Comparison of ENCODE assay signal across 22 cellular contexts in genomic region chr5:22549876-22550671, GRCh38.
DNase-seq lines count a peak whose midpoint lies in the region; ATAC-seq and TF ChIP-seq lines count a peak whose summit lies in the region.
"Had no signal": no experiment of that assay in that cellular context is flagged by ENCODE, and none has a peak within 500 bp of the region (broad histone marks: within the 10 kb centered on the region; RNA-seq: fewer than 3 reads in every experiment).

No MANE protein-coding gene starts in this region.

- H2BK15ac ChIP-seq in neuronal stem cell (ENCODE audit: low read length): no peak overlapping the region

- H2BK5ac ChIP-seq in neuronal stem cell (ENCODE audit: low read length) (no peak overlapping the region), trophoblast cell (ENCODE audit: low read depth, low read length, poor library complexity) (no peak overlapping the region)

- H3K27ac ChIP-seq in OCI-LY3 (ENCODE audit: low read length) (0 out of 2 replicates have a peak overlapping the region, but pooled peaks have one; percentile 19), neuronal stem cell (replicated peaks; ENCODE audit: low read length) (no peak overlapping the region), trophoblast cell (ENCODE audit: low read depth, low read length) (no peak overlapping the region), Peyer's patch (no peak overlapping the region), upper lobe of right lung (no peak overlapping the region)
- H3K27ac ChIP-seq: KMS-11 had no signal

- H2AFZ ChIP-seq in OCI-LY3 (ENCODE audit: low read depth, low read length) (no peak overlapping the region), neuronal stem cell (ENCODE audit: low read length) (peak overlapping the region; percentile 46), trophoblast cell (ENCODE audit: insufficient read depth, low read length, poor library complexity) (no peak overlapping the region)
- H2AFZ ChIP-seq: GM23338 had no signal

- H3K27me3 ChIP-seq in OCI-LY3 (ENCODE audit: low read depth, low read length): no peaks in the 10 kb centered on the region
- H3K27me3 ChIP-seq in neuronal stem cell (ENCODE audit: control insufficient read depth in 3 of 3, insufficient read depth in 3 of 3, low read depth in 1 of 3, low read length in 3 of 3): no peaks in the 10 kb centered on the region
- H3K27me3 ChIP-seq in trophoblast cell (ENCODE audit: insufficient read depth, low read length): no peaks in the 10 kb centered on the region
- H3K27me3 ChIP-seq in Peyer's patch: no peaks in the 10 kb centered on the region
- H3K27me3 ChIP-seq in upper lobe of right lung: no peaks in the 10 kb centered on the region
- H3K27me3 ChIP-seq: BE2C had no signal

- ATAC-seq in GM18870 (IDR thresholded peaks at IDR 0.05; ENCODE audit: unreplicated experiment) (peak; percentile 51), HG02852 (IDR thresholded peaks at IDR 0.05; ENCODE audit: unreplicated experiment) (peak; percentile 81), upper lobe of right lung (no peak)
- ATAC-seq: GM12878, GM23338 had no signal

- H3K4me1 ChIP-seq in OCI-LY3 (ENCODE audit: low read length): peaks cover 16% of the 10 kb centered on the region
- H3K4me1 ChIP-seq in neuronal stem cell (ENCODE audit: control insufficient read depth in 2 of 2, insufficient read depth in 1 of 2, low read depth in 1 of 2, low read length in 2 of 2): no peaks in the 10 kb centered on the region
- no peaks in the 10 kb centered on the region for H3K4me1 ChIP-seq in trophoblast cell (ENCODE audit: control insufficient read depth in 1 of 2, insufficient read depth in 2 of 2, low read length in 2 of 2)
- no peaks in the 10 kb centered on the region for H3K4me1 ChIP-seq in Peyer's patch
- no peaks in the 10 kb centered on the region for H3K4me1 ChIP-seq in upper lobe of right lung
- H3K4me1 ChIP-seq: BE2C had no signal

- H3K23ac ChIP-seq in neuronal stem cell (ENCODE audit: low read depth, low read length, poor library complexity): no peak overlapping the region
- no peak overlapping the region for H3K23ac ChIP-seq in trophoblast cell (ENCODE audit: low read length)

- no peak overlapping the region for H2BK120ac ChIP-seq in neuronal stem cell (ENCODE audit: low read depth, low read length)
- H2BK120ac ChIP-seq in trophoblast cell (ENCODE audit: insufficient read depth, low read length, poor library complexity): no peak overlapping the region

- no peak overlapping the region for H3K4ac ChIP-seq in neuronal stem cell (ENCODE audit: low read length)
- no peak overlapping the region for H3K4ac ChIP-seq in trophoblast cell (ENCODE audit: low read depth, low read length)

- no peak for TF ChIP-seq POLR2A in Peyer's patch (IDR thresholded peaks at IDR 0.05)

- H3K36me3 ChIP-seq in OCI-LY3 (replicated peaks; ENCODE audit: low read depth, low read length) (no peaks in the 10 kb centered on the region), neuronal stem cell (replicated peaks in 1 of 2; ENCODE audit: control insufficient read depth in 2 of 2, insufficient read depth in 2 of 2, low read length in 2 of 2) (no peaks in the 10 kb centered on the region), trophoblast cell (ENCODE audit: control insufficient read depth in 1 of 2, insufficient read depth in 2 of 2, low read length in 2 of 2) (no peaks in the 10 kb centered on the region), Peyer's patch (no peaks in the 10 kb centered on the region), upper lobe of right lung (no peaks in the 10 kb centered on the region)
- H3K36me3 ChIP-seq: BE2C had no signal

- no CpG with 5 or more reads among the region's 4 CpGs for WGBS in neuronal stem cell (ENCODE audit: extremely low coverage in 2 of 2, insufficient read length in 2 of 2, insufficient replicate concordance in 1 of 2), 2 donors
- WGBS in trophoblast cell (ENCODE audit: extremely low coverage, insufficient coverage, insufficient read length): no CpG with 5 or more reads among the region's 4 CpGs

- H3K79me2 ChIP-seq in OCI-LY3 (ENCODE audit: low read length) (no peaks in the 10 kb centered on the region), trophoblast cell (ENCODE audit: control insufficient read depth, insufficient read depth, low read length, poor library complexity) (no peaks in the 10 kb centered on the region)

- H3K4me2 ChIP-seq in OCI-LY3 (ENCODE audit: low read length) (peak overlapping the region; percentile 40), neuronal stem cell (ENCODE audit: insufficient read depth, low read length, poor library complexity, severe bottlenecking) (no peak overlapping the region), trophoblast cell (ENCODE audit: low read length) (no peak overlapping the region)
- H3K4me2 ChIP-seq: GM23338, KMS-11 had no signal

- H3K9ac ChIP-seq in OCI-LY3 (ENCODE audit: low read length) (no peak overlapping the region), neuronal stem cell (ENCODE audit: low read depth, low read length, poor library complexity) (no peak overlapping the region), trophoblast cell (ENCODE audit: low read length) (no peak overlapping the region)
- H3K9ac ChIP-seq: KMS-11 had no signal

- H3K14ac ChIP-seq in neuronal stem cell (ENCODE audit: low read length) (no peak overlapping the region), trophoblast cell (ENCODE audit: low read length) (no peak overlapping the region)

- H3K79me1 ChIP-seq in neuronal stem cell (ENCODE audit: low read depth, low read length): no peaks in the 10 kb centered on the region
- H3K79me1 ChIP-seq in trophoblast cell (ENCODE audit: low read length): no peaks in the 10 kb centered on the region

- DNase-seq in neuronal stem cell (ENCODE audit: low spot score) (no peak), trophoblast cell (no peak), Peyer's patch (no peak), upper lobe of right lung (no peak), putamen (ENCODE audit: low spot score) (no peak)
- DNase-seq: ACHN; BE2C; C1 segment of cervical spinal cord; CD4-positive, CD25-positive, alpha-beta regulatory T cell; CD8-positive, alpha-beta memory T cell; COR-L47; DMS 273 treated with DMSO at 0.1 percent for 48 hours; DMS53; DND-41; EL; H9 had no signal

- H4K8ac ChIP-seq in neuronal stem cell (ENCODE audit: low read depth, low read length) (no peak overlapping the region), trophoblast cell (ENCODE audit: low read depth, low read length) (no peak overlapping the region)

- H2AK5ac ChIP-seq in neuronal stem cell (ENCODE audit: low read depth, low read length) (no peak overlapping the region), trophoblast cell (ENCODE audit: low read length) (no peak overlapping the region)

- no peaks in the 10 kb centered on the region for H3K9me3 ChIP-seq in OCI-LY3 (ENCODE audit: insufficient read depth, low read length)
- no peaks in the 10 kb centered on the region for H3K9me3 ChIP-seq in neuronal stem cell (replicated peaks in 1 of 2; ENCODE audit: control insufficient read depth in 2 of 2, insufficient read depth in 1 of 2, low read depth in 1 of 2, low read length in 2 of 2)
- H3K9me3 ChIP-seq in trophoblast cell (ENCODE audit: insufficient read depth, low read depth, low read length): no peaks in the 10 kb centered on the region
- no peaks in the 10 kb centered on the region for H3K9me3 ChIP-seq in Peyer's patch
- no peaks in the 10 kb centered on the region for H3K9me3 ChIP-seq in upper lobe of right lung
- H3K9me3 ChIP-seq: BE2C had no signal

- H4K91ac ChIP-seq in neuronal stem cell (ENCODE audit: low read depth, low read length, poor library complexity) (no peak overlapping the region), trophoblast cell (ENCODE audit: low read depth, low read length) (no peak overlapping the region)

- TF ChIP-seq CTCF in OCI-LY3 (IDR thresholded peaks at IDR 0.05; ENCODE audit: low read depth, low read length): no peak
- TF ChIP-seq CTCF in Peyer's patch (IDR thresholded peaks at IDR 0.05): no peak
- no peak for TF ChIP-seq CTCF in upper lobe of right lung (IDR thresholded peaks at IDR 0.05)

- no peak overlapping the region for H4K12ac ChIP-seq in trophoblast cell (ENCODE audit: low read depth, low read length)

- H2BK12ac ChIP-seq in neuronal stem cell (ENCODE audit: low read length): no peak overlapping the region
- no peak overlapping the region for H2BK12ac ChIP-seq in trophoblast cell (ENCODE audit: low read length)

- H3K4me3 ChIP-seq in OCI-LY3 (ENCODE audit: low read length) (0 out of 2 replicates have a peak overlapping the region, but pooled peaks have one; percentile 16), neuronal stem cell (ENCODE audit: low read length in 2 of 2) (no peak overlapping the region), trophoblast cell (ENCODE audit: low read depth, low read length) (no peak overlapping the region), Peyer's patch (no peak overlapping the region), upper lobe of right lung (no peak overlapping the region)
- H3K4me3 ChIP-seq: GM12878, GM23338 had no signal

- no peaks in the 10 kb centered on the region for H4K20me1 ChIP-seq in OCI-LY3 (ENCODE audit: insufficient read depth, low read length)

- intact Hi-C loops in upper lobe of right lung (cut with DNase I): no loop called here

- H3K18ac ChIP-seq in neuronal stem cell (ENCODE audit: low read length) (no peak overlapping the region), trophoblast cell (ENCODE audit: low read length) (no peak overlapping the region)
